16 cellular contexts compared by ENCODE assay signal in the genomic region with DNA sequence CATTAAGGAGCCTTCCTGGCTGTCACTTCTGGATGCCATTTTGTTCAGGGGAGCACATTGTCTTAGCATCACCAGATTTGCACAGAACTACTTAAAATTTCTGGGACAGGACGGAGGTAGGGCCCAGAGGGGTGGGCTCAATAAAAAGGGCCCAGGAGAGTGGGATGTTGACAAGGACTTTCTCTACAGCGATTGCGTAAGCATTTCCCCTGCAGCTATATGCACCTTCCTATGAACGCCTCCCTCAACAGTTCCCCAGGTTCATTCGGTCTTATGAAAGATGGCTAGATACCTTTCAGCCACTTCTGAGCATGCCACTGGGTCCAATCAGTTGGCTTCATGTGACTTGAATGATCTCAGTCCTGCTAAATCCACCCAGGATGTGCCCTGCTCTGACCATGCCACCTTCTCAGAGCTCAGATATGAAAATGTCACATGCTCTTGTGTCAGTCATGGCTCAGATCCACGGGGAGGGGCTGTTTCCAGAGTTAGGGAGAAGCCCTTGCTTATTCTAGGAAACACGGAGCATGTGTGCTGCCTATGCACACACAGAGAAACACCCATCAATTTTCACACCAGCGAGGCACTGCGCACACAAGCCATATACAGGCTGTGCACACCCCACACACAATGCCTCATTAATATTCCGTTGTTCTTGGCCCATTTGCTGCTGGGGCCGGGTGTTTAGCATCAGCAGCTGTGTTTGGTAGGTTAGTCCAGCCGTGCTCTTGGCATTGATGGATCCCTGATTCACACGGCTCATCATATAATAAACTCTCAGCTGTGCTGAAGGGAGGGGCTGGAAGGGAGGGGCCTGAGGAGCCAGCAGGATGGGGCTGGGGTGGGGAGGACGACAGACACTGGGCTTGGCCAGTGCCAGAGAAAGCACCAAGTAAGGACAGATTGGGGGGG. TPM values are rescaled to one million over a fixed set of nuclear protein-coding genes. Genes with fewer than 3 reads are reported as not detected.
DNase-seq lines count a peak whose midpoint lies in the region; ATAC-seq and TF ChIP-seq lines count a peak whose summit lies in the region.
"Had no signal": no experiment of that assay in that cellular context is flagged by ENCODE, and none has a peak within 500 bp of the region (broad histone marks: within the 10 kb centered on the region; RNA-seq: fewer than 3 reads in every experiment).

No MANE protein-coding gene starts in this region.

- intact Hi-C loops in head of caudate nucleus (cut with DNase I) = no loop called here
- intact Hi-C loops in psoas muscle (cut with DNase I) = loop anchor here in 1 of 2 donors (5.0 kb wide), 1 partner anchor 36 kb away; no protein-coding TSS in a partner anchor

- H3K36me3 Mint-ChIP-seq in T-cell = peaks cover 4% of the 10 kb centered on the region

- peak; percentile 66 to 71 (median 70) for ATAC-seq in psoas muscle
- ATAC-seq in GM21367 (IDR thresholded peaks at IDR 0.05; ENCODE audit: unreplicated experiment) = no peak
- ATAC-seq in T-cell (replicated peaks in 1 of 4) = no peak
- ATAC-seq: activated T-cell treated with anti-CD3 and anti-CD28 coated beads, Interleukin-2, amount 50 U/mL, for 72 hours; pancreas had no signal

- no peaks in the 10 kb centered on the region for H3K27me3 ChIP-seq in psoas muscle (ENCODE audit: insufficient read depth in 3 of 3, low read length in 2 of 3)
- H3K27me3 ChIP-seq: pancreas, SJCRH30 had no signal

- no peak overlapping the region for H3K4me3 ChIP-seq in psoas muscle
- H3K4me3 ChIP-seq: pancreas, SJCRH30 had no signal

- no peaks in the 10 kb centered on the region for H3K9me3 ChIP-seq in psoas muscle
- H3K9me3 ChIP-seq: pancreas, SJCRH30 had no signal

- peaks cover 0 to 1% of the 10 kb centered on the region in 2 donors for H3K27me3 Mint-ChIP-seq in T-cell

- peaks cover 6 to 87% of the 10 kb centered on the region in 2 donors for H3K36me3 ChIP-seq in psoas muscle (ENCODE audit: insufficient read depth in 1 of 2, low read depth in 1 of 2)
- H3K36me3 ChIP-seq: SJCRH30 had no signal

- DNase-seq in NCI-H1105 (lab: John Stamatoyannopoulos, UW) = peak; percentile 89
- peak; percentile 92 for DNase-seq in NCI-H748 (lab: John Stamatoyannopoulos, UW; ENCODE audit: unreplicated experiment)
- peak in 34 of 42 donors; percentile 25 to 82 (median 50) for DNase-seq in head of caudate nucleus
- peak; percentile 53 to 79 for DNase-seq in psoas muscle
- DNase-seq in activated CD4-positive, alpha-beta T cell treated with anti-CD3 and anti-CD28 coated beads, Interleukin-2, amount 50 U/mL, for 1 hour = no peak
- DNase-seq in T-cell = no peak
- DNase-seq in activated CD4-positive, alpha-beta T cell treated with anti-CD3 and anti-CD28 coated beads, Interleukin-2, amount 50 U/mL, for 48 hours = no peak
- DNase-seq: activated T-cell treated with anti-CD3 and anti-CD28 coated beads, Interleukin-2, amount 50 U/mL, for 72 hours; HFFc6; NCI-H1048; pancreas; SJCRH30; trophoblast cell had no signal

- H3K27ac ChIP-seq in psoas muscle = peak overlapping the region; percentile 78
- H3K27ac ChIP-seq: HL-60, pancreas, SJCRH30 had no signal

- WGBS in psoas muscle, 3 donors = 34 to 41% (median 38%) methylated on average over 14 of the region's 14 CpGs

- H3K4me3 Mint-ChIP-seq in T-cell = no peak overlapping the region
- H3K4me3 Mint-ChIP-seq: activated T-cell treated with anti-CD3 and anti-CD28 coated beads, Interleukin-2, amount 50 U/mL, for 72 hours; central memory CD8-positive, alpha-beta T cell; HFFc6 had no signal

- H3K4me1 ChIP-seq in psoas muscle = peaks cover 58% of the 10 kb centered on the region
- H3K4me1 ChIP-seq: pancreas, SJCRH30 had no signal

- no peak overlapping the region for H3K27ac Mint-ChIP-seq in T-cell
- H3K27ac Mint-ChIP-seq: activated T-cell treated with anti-CD3 and anti-CD28 coated beads, Interleukin-2, amount 50 U/mL, for 72 hours; HFFc6 had no signal

- CTCF ChIA-PET in T-cell (lab: Charles Lee) = interaction anchor here in 1 of 2 donors (0.7 to 0.9 kb wide), 2 partner anchors 17 to 170 kb away, joined by 3 to 8 read pairs; no protein-coding TSS in a partner anchor

- no peaks in the 10 kb centered on the region for H3K9me3 Mint-ChIP-seq in T-cell
- H3K9me3 Mint-ChIP-seq: activated T-cell treated with anti-CD3 and anti-CD28 coated beads, Interleukin-2, amount 50 U/mL, for 72 hours; central memory CD8-positive, alpha-beta T cell; HFFc6 had no signal

- no peaks in the 10 kb centered on the region for H3K4me1 Mint-ChIP-seq in T-cell
- H3K4me1 Mint-ChIP-seq: central memory CD8-positive, alpha-beta T cell had no signal

- POLR2A ChIA-PET in T-cell (lab: Charles Lee) = no interaction called here

- no peak for TF ChIP-seq CTCF in psoas muscle (IDR thresholded peaks at IDR 0.05)

RNA-seq across cellular contexts. Expression of gene NNMT, which starts 52.5 kb away (rescaled TPM):
- total RNA-seq in psoas muscle = 1,000 to 10,000 TPM in 1 of 4 donors, 100 to 1,000 TPM in 3; 165 to 2,602 (median 604) TPM
- polyA plus RNA-seq in psoas muscle = 1,000 to 10,000 TPM in 2 of 3 donors, 100 to 1,000 TPM in 1; 649 to 3,089 (median 1,851) TPM
- total RNA-seq in T-cell = under 1 TPM in 1 of 5 donors, not detected in 4; 0.41 TPM
- total RNA-seq: activated T-cell treated with anti-CD3 and anti-CD28 coated beads, Interleukin-2, amount 50 U/mL, for 72 hours had no signal

Comparison
In these comparisons a context has a peak if more than half of its experiments do, and no peak if none do; other contexts are left out.
1. DNase-seq: peak in NCI-H1105 (single experiment), NCI-H748 (single experiment), head of caudate nucleus (34 of 42) and psoas muscle (2 of 2); none in activated CD4-positive, alpha-beta T cell treated with anti-CD3 and anti-CD28 coated beads, Interleukin-2, amount 50 U/mL, for 1 hour (single experiment), T-cell (0 of 34) and activated CD4-positive, alpha-beta T cell treated with anti-CD3 and anti-CD28 coated beads, Interleukin-2, amount 50 U/mL, for 48 hours (0 of 2).
2. ATAC-seq: peak in psoas muscle (4 of 4); none in GM21367 (single experiment) and T-cell (0 of 4).
3. RNA of gene NNMT, which starts 52.5 kb away (total RNA-seq): 165 to 2,602 TPM in psoas muscle; 0.41 TPM in T-cell; every median in the first group is over 100 times any median in the second.